12 cellular contexts compared by ENCODE assay signal in the genomic region with DNA sequence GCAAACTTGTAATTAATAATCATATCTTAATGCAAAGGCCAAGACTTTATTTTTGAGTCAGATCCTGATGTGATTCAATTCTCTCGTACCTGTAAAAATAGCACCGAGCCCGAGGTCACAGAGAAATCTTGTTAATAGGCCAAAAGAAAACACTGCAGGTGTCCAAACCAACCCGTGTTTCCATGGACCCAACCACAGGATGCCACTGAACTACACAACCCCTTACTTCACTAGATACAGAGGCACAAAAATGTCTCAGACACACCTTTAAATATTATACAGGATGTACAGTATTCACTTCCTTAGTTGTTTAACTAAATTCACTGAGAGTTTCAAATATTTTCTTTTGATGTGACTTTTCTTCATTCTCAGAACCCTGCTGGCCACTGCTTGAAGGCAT.
DNase-seq lines count a peak whose midpoint lies in the region; ATAC-seq and TF ChIP-seq lines count a peak whose summit lies in the region.
"Had no signal": no experiment of that assay in that cellular context is flagged by ENCODE, and none has a peak within 500 bp of the region (broad histone marks: within the 10 kb centered on the region; RNA-seq: fewer than 3 reads in every experiment).

No MANE protein-coding gene starts in this region.

- 0 out of 7 replicates have a peak overlapping the region, but pooled peaks of 2 of the 3 experiments have one; percentile 42 to 58 for H3K27ac Mint-ChIP-seq in H9
- no peak overlapping the region for H3K27ac Mint-ChIP-seq in Calu3 (ENCODE audit: unreplicated experiment)
- H3K27ac Mint-ChIP-seq: T-helper 1 cell treated with Interleukin-12 subunit alpha and Interleukin-12 subunit beta and Interleukin-4 antibody, amounts not matched to agents 30 μg/mL and 1 μg/mL, for 36 hours had no signal

- no CpG with 5 or more reads among the region's 4 CpGs for WGBS in H9 (ENCODE audit: extremely low coverage, insufficient read length, low lambda C conversion rate)

- no peaks in the 10 kb centered on the region for H3K9me3 ChIP-seq in H9 (ENCODE audit: control insufficient read depth, low read depth, low read length)

- no peak overlapping the region for H3K4me2 ChIP-seq in H9 (ENCODE audit: insufficient read depth, insufficient read length, low read length)

- H3K4ac ChIP-seq in H9 (ENCODE audit: low read depth, low read length) = no peak overlapping the region

- intact Hi-C loops in Calu3 (cut with micrococcal nuclease; ENCODE audit: unreplicated experiment) = loop anchor here (5.0 kb wide), 1 partner anchor 617 kb away; no protein-coding TSS in a partner anchor

- ATAC-seq in GM19043 (IDR thresholded peaks at IDR 0.05; ENCODE audit: low read depth, unreplicated experiment) (peak; percentile 51), HG03354 (IDR thresholded peaks at IDR 0.05; ENCODE audit: poor library complexity, severe bottlenecking, unreplicated experiment) (peak; percentile 53), foreskin keratinocyte (no peak)

- no peak overlapping the region for H3K9ac ChIP-seq in H9 (ENCODE audit: extremely low read depth, insufficient read length, low read length)

- CTCF ChIA-PET in Calu3 (lab: Charles Lee) = no interaction called here

- no peak overlapping the region for H3T11ph ChIP-seq in H9 (ENCODE audit: low read length)

- no peak overlapping the region for H3K18ac ChIP-seq in H9 (ENCODE audit: insufficient read length, low read depth, low read length)

- BruUV-seq in Calu3 (replicated peaks; lab: Mats Ljungman, UMichigan) = no TSS peak

- no peak overlapping the region for H2BK20ac ChIP-seq in H9 (ENCODE audit: low read depth, low read length, poor library complexity, severe bottlenecking)

- no peak overlapping the region for H3K4me3 Mint-ChIP-seq in H9
- H3K4me3 Mint-ChIP-seq in Calu3 (ENCODE audit: low read depth, unreplicated experiment) = no peak overlapping the region
- H3K4me3 Mint-ChIP-seq: T-helper 1 cell treated with Interleukin-12 subunit alpha and Interleukin-12 subunit beta and Interleukin-4 antibody, amounts not matched to agents 30 μg/mL and 1 μg/mL, for 36 hours had no signal

- H2BK15ac ChIP-seq in H9 (ENCODE audit: low read depth, low read length) = no peak overlapping the region

- no peak for TF ChIP-seq CTCF in H9 (conservative IDR thresholded peaks at IDR 0.05)
- TF ChIP-seq CTCF in foreskin keratinocyte (conservative IDR thresholded peaks at IDR 0.05) = no peak
- no peak for TF ChIP-seq CTCF in Calu3 (IDR thresholded peaks at IDR 0.05; ENCODE audit: unreplicated experiment)

- H3K27me3 ChIP-seq in H9 (ENCODE audit: insufficient read depth, low read length) (no peaks in the 10 kb centered on the region), foreskin keratinocyte (no peaks in the 10 kb centered on the region)

- no peaks in the 10 kb centered on the region for H3K9me3 Mint-ChIP-seq in H9
- no peaks in the 10 kb centered on the region for H3K9me3 Mint-ChIP-seq in Calu3 (ENCODE audit: low read depth, unreplicated experiment)

- no peak overlapping the region for H3K56ac ChIP-seq in H9 (ENCODE audit: insufficient read length, low read depth, low read length)

- H2BK5ac ChIP-seq in H9 (ENCODE audit: insufficient read length, low read length) = no peak overlapping the region

- H3K14ac ChIP-seq in H9 (ENCODE audit: insufficient read depth, low read length) = no peak overlapping the region

- H3K36me3 Mint-ChIP-seq in H9 (ENCODE audit: insufficient read depth in 1 of 3, low read depth in 3 of 3) = no peaks in the 10 kb centered on the region
- peaks cover 5% of the 10 kb centered on the region for H3K36me3 Mint-ChIP-seq in Calu3 (ENCODE audit: insufficient read depth, unreplicated experiment)

- no peaks in the 10 kb centered on the region for H3K79me2 ChIP-seq in H9 (ENCODE audit: insufficient read depth, low read length)

- H3K27me3 Mint-ChIP-seq in H9 (ENCODE audit: low read depth) (no peaks in the 10 kb centered on the region; the same call in 1 of the 2 replicates), Calu3 (ENCODE audit: unreplicated experiment) (no peaks in the 10 kb centered on the region)

- H3K4me1 ChIP-seq in H9 (ENCODE audit: insufficient read depth, low read length) (no peaks in the 10 kb centered on the region), foreskin keratinocyte (peaks cover 42% of the 10 kb centered on the region)

- H3K4me1 Mint-ChIP-seq in H9 (peaks cover 52 to 54% of the 10 kb centered on the region in 2 experiments), Calu3 (ENCODE audit: low read depth, unreplicated experiment) (peaks cover 32% of the 10 kb centered on the region)

- H2AK5ac ChIP-seq in H9 (ENCODE audit: insufficient read length, low read length) = no peak overlapping the region

- H3K79me1 ChIP-seq in H9 (ENCODE audit: insufficient read depth, low read depth, low read length, poor library complexity, severe bottlenecking) = no peaks in the 10 kb centered on the region

- DNase-seq in H9 = no peak
- DNase-seq in foreskin keratinocyte = peak in 1 of 2 donors; percentile 42
- DNase-seq in C1 segment of cervical spinal cord (lab: John Stamatoyannopoulos, UW) = no peak
- DNase-seq in germinal center (ENCODE audit: low spot score) = no peak
- no peak for DNase-seq in Calu3
- DNase-seq in caudate nucleus (lab: John Stamatoyannopoulos, UW) = no peak
- DNase-seq: activated CD8-positive, alpha-beta memory T cell treated with anti-CD3 and anti-CD28 coated beads for 24 hours; DMS 273 treated with DMSO at 0.1 percent for 48 hours; NCI-H1105 had no signal

- no peak overlapping the region for H4K8ac ChIP-seq in H9 (replicated peaks; ENCODE audit: insufficient read length, low read depth, low read length)

- H3K27ac ChIP-seq in H9 (ENCODE audit: insufficient read length, low read depth, low read length) = no peak overlapping the region
- peak overlapping the region; percentile 91 for H3K27ac ChIP-seq in foreskin keratinocyte
- H3K27ac ChIP-seq in caudate nucleus (ENCODE audit: low read depth, low read length) = no peak overlapping the region

- no peak overlapping the region for H2BK12ac ChIP-seq in H9 (ENCODE audit: insufficient read length, low read depth, low read length)

- no peak overlapping the region for H4K91ac ChIP-seq in H9 (ENCODE audit: insufficient read length, low read depth, low read length)

- H3K23me2 ChIP-seq in H9 (ENCODE audit: insufficient read length, low read depth, low read length, poor library complexity, severe bottlenecking) = no peaks in the 10 kb centered on the region

- H2BK120ac ChIP-seq in H9 (ENCODE audit: low read depth, low read length, poor library complexity, severe bottlenecking) = no peak overlapping the region

- H4K20me1 ChIP-seq in H9 (ENCODE audit: control insufficient read depth, insufficient read depth, insufficient read length) = no peaks in the 10 kb centered on the region

- H4K5ac ChIP-seq in H9 (ENCODE audit: insufficient read length, low read depth, low read length) = no peak overlapping the region

- H2AFZ ChIP-seq in H9 (ENCODE audit: low read length) = no peak overlapping the region

- H3K23ac ChIP-seq in H9 (ENCODE audit: insufficient read length, low read depth, low read length) = no peak overlapping the region
